1 cellular context compared by ENCODE assay signal in the genomic region with DNA sequence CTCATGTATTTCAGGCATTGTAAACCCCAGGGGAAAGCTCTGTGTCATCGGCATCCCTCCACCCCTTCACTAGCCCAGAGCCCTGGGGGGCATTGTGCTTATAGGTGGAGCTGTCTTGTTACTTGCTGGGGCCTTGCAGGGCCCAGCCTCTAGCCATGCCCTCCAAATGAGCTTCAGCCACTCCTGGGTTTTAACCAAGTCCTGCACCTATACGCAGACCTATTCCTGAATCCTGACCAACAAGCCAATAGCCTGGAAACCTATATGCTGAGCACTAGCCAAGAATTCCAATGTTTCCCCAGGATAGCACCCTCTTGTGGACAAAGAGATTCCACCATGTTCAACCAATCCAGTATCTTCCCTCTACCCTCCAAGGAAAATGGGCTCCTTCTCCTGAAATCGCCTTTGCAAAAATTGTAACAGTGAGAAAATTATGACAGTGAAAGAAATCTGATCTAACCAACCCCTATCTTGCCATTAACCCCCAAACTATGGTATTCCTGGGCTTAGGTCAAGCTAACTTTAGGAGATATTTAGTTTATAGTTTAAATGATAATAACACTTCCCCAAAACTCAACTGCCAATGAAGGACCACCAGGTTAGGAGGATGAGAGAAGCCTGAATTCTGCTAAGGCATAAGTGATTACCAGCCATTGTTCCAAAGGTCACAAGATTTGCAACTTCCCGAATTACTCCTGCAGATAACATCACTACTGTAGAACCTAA.
TF ChIP-seq lines count a peak whose summit lies in the region.

No MANE protein-coding gene starts in this region.

TF ChIP-seq in WTC11, 78 proteins besides CTCF, POLR2A, EP300 and RAD21:
- TF ChIP-seq ZNF232 (CRISPR knock-in tag; IDR thresholded peaks at IDR 0.05) (no peak), ZNF121 (CRISPR knock-in tag; IDR thresholded peaks at IDR 0.05) (no peak), RELA (CRISPR knock-in tag; IDR thresholded peaks at IDR 0.05; ENCODE audit: borderline replicate concordance) (no peak), TP53 (CRISPR knock-in tag; IDR thresholded peaks at IDR 0.05) (no peak)
- TF ChIP-seq, protein P1, sequence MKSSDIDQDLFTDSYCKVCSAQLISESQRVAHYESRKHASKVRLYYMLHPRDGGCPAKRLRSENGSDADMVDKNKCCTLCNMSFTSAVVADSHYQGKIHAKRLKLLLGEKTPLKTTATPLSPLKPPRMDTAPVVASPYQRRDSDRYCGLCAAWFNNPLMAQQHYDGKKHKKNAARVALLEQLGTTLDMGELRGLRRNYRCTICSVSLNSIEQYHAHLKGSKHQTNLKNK (CRISPR knock-in tag; IDR thresholded peaks at IDR 0.05) = no peak
- TF ChIP-seq, protein P2, sequence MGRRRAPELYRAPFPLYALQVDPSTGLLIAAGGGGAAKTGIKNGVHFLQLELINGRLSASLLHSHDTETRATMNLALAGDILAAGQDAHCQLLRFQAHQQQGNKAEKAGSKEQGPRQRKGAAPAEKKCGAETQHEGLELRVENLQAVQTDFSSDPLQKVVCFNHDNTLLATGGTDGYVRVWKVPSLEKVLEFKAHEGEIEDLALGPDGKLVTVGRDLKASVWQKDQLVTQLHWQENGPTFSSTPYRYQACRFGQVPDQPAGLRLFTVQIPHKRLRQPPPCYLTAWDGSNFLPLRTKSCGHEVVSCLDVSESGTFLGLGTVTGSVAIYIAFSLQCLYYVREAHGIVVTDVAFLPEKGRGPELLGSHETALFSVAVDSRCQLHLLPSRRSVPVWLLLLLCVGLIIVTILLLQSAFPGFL (CRISPR knock-in tag; IDR thresholded peaks at IDR 0.05; ENCODE audit: borderline replicate concordance) = no peak
- TF ChIP-seq, protein P3, sequence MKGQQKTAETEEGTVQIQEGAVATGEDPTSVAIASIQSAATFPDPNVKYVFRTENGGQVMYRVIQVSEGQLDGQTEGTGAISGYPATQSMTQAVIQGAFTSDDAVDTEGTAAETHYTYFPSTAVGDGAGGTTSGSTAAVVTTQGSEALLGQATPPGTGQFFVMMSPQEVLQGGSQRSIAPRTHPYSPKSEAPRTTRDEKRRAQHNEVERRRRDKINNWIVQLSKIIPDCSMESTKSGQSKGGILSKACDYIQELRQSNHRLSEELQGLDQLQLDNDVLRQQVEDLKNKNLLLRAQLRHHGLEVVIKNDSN (CRISPR knock-in tag; IDR thresholded peaks at IDR 0.05) = no peak
- TF ChIP-seq, protein P4, sequence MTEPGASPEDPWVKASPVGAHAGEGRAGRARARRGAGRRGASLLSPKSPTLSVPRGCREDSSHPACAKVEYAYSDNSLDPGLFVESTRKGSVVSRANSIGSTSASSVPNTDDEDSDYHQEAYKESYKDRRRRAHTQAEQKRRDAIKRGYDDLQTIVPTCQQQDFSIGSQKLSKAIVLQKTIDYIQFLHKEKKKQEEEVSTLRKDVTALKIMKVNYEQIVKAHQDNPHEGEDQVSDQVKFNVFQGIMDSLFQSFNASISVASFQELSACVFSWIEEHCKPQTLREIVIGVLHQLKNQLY (CRISPR knock-in tag; IDR thresholded peaks at IDR 0.05) = no peak
TF ChIP-seq in WTC11: peak in this region for 0.
